ENCODE assay signal across 1 cellular context in the genomic region with DNA sequence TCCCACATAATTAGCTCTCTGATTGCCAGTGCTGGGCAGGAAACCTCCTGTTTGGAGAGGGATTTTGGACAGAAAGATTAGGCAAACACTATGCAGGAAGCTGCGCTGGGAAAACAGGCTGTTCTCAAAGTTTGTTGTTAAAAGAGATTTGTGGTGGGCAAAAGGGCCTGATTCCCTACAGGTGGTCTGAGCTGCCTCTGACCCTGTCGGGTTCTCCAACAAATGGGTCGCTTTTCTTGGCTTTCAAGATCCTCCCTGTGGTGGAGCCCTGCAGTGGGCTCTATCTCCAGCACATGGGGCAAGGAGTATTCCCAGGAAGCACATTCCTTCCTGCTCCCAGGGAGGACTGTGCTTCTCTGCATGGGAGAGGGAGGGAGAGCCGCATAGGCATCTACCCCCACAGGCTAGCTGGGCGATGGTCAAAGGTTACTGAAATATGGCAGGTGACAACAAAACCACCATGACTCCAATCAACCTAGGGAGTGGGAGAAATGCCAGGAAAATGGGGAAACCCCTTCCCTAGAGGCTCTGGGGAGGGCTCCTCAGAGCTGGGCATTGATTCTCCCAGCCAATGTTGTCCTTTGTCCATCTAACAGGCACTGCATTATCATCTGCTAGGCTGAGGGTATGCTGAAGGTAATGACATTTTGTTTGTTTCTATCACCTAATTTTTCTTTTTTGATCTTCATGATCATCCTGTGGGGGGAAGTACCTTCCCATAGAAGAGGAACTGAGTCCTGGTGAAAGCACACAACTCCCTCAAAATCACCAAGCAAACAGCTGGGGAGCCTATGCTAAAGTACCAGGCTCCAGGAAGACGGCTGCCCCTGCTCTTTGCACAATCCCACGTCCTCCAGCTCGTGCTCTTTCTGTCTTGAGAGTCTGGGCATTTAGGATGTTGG.
A peak's percentile ranks its signal among the peaks of the same experiment; 100 is the strongest.
TF ChIP-seq lines count a peak whose summit lies in the region.

No MANE protein-coding gene starts in this region.

TF ChIP-seq in GM23338, 12 proteins besides CTCF, POLR2A, EP300 and RAD21 (continued from another document):
- TF ChIP-seq, protein P1, sequence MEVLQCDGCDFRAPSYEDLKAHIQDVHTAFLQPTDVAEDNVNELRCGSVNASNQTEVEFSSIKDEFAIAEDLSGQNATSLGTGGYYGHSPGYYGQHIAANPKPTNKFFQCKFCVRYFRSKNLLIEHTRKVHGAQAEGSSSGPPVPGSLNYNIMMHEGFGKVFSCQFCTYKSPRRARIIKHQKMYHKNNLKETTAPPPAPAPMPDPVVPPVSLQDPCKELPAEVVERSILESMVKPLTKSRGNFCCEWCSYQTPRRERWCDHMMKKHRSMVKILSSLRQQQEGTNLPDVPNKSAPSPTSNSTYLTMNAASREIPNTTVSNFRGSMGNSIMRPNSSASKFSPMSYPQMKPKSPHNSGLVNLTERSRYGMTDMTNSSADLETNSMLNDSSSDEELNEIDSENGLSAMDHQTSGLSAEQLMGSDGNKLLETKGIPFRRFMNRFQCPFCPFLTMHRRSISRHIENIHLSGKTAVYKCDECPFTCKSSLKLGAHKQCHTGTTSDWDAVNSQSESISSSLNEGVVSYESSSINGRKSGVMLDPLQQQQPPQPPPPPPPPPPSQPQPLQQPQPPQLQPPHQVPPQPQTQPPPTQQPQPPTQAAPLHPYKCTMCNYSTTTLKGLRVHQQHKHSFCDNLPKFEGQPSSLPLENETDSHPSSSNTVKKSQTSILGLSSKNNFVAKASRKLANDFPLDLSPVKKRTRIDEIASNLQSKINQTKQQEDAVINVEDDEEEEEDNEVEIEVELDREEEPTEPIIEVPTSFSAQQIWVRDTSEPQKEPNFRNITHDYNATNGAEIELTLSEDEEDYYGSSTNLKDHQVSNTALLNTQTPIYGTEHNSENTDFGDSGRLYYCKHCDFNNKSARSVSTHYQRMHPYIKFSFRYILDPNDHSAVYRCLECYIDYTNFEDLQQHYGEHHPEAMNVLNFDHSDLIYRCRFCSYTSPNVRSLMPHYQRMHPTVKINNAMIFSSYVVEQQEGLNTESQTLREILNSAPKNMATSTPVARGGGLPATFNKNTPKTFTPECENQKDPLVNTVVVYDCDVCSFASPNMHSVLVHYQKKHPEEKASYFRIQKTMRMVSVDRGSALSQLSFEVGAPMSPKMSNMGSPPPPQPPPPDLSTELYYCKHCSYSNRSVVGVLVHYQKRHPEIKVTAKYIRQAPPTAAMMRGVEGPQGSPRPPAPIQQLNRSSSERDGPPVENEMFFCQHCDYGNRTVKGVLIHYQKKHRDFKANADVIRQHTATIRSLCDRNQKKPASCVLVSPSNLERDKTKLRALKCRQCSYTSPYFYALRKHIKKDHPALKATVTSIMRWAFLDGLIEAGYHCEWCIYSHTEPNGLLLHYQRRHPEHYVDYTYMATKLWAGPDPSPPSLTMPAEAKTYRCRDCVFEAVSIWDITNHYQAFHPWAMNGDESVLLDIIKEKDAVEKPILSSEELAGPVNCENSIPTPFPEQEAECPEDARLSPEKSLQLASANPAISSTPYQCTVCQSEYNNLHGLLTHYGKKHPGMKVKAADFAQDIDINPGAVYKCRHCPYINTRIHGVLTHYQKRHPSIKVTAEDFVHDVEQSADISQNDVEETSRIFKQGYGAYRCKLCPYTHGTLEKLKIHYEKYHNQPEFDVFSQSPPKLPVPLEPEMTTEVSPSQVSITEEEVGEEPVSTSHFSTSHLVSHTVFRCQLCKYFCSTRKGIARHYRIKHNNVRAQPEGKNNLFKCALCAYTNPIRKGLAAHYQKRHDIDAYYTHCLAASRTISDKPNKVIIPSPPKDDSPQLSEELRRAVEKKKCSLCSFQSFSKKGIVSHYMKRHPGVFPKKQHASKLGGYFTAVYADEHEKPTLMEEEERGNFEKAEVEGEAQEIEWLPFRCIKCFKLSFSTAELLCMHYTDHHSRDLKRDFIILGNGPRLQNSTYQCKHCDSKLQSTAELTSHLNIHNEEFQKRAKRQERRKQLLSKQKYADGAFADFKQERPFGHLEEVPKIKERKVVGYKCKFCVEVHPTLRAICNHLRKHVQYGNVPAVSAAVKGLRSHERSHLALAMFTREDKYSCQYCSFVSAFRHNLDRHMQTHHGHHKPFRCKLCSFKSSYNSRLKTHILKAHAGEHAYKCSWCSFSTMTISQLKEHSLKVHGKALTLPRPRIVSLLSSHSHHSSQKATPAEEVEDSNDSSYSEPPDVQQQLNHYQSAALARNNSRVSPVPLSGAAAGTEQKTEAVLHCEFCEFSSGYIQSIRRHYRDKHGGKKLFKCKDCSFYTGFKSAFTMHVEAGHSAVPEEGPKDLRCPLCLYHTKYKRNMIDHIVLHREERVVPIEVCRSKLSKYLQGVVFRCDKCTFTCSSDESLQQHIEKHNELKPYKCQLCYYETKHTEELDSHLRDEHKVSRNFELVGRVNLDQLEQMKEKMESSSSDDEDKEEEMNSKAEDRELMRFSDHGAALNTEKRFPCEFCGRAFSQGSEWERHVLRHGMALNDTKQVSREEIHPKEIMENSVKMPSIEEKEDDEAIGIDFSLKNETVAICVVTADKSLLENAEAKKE (CRISPR knock-in tag; IDR thresholded peaks at IDR 0.05), result peak; percentile 66; the same call in 1 of the 2 replicates
- no peak for TF ChIP-seq ZNF331 (CRISPR knock-in tag; IDR thresholded peaks at IDR 0.05; ENCODE audit: low read depth)
- TF ChIP-seq EZH2phosphoT487 (IDR thresholded peaks at IDR 0.05; ENCODE audit: unreplicated experiment), result no peak
- no peak for TF ChIP-seq STAT1 (IDR thresholded peaks at IDR 0.05; ENCODE audit: unreplicated experiment)
